ENCODE assay signal across 10 cellular contexts in genomic region chr18:12222041-12222440, GRCh38. TPM values are rescaled to one million over a fixed set of nuclear protein-coding genes. Genes with fewer than 3 reads are reported as not detected.
"Had no signal": no experiment of that assay in that cellular context is flagged by ENCODE, and none has a peak within 500 bp of the region (broad histone marks: within the 10 kb centered on the region; RNA-seq: fewer than 3 reads in every experiment).

No MANE protein-coding gene starts in this region.

RNA-seq across cellular contexts. Expression of gene CIDEA, which starts 32.1 kb away (rescaled TPM):
- total RNA-seq: activated B cell treated with CpG ODN at 0.5 μM for 24 hours; activated CD4-positive, alpha-beta memory T cell treated with anti-CD3 and anti-CD28 coated beads, Interleukin-2, amount 10 ng/mL, durations not matched to agents 7 days and 5 days; activated CD4-positive, alpha-beta T cell treated with anti-CD3 and anti-CD28 coated beads, Interleukin-2, amount 10 ng/mL, durations not matched to agents 7 days and 5 days; activated naive CD4-positive, alpha-beta T cell treated with anti-CD3 and anti-CD28 coated beads, Interleukin-2, amount 50 U/mL, for 72 hours; activated naive CD8-positive, alpha-beta T cell treated with anti-CD3 and anti-CD28 coated beads, Interleukin-2, amount 10 ng/mL, durations not matched to agents 7 days and 5 days; ascending aorta; cardiac muscle cell; endodermal cell; esophagus muscularis mucosa; T-helper 17 cell had no signal
